ENCODE assay signal across 11 cellular contexts in the genomic region with DNA sequence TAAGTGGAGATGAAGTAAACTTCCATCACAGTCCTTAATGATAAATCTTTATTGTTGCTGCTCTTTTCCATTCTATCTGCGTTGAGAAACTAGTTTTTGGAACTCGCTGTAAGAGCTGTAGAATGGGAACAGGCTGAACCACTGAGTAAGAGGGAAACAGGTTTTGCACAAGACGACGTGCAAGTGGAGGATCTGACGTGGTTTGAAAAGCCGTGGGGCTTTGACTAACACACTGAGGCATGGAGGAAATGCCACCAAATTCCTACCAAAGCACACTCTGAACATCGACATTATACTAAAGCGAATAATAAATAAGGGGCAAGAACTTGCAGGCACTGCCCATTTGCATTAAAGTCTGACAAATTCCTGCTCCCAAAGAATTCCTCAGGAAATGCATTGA.
DNase-seq lines count a peak whose midpoint lies in the region; ATAC-seq, FAIRE-seq and TF ChIP-seq lines count a peak whose summit lies in the region.
"Had no signal": no experiment of that assay in that cellular context is flagged by ENCODE, and none has a peak within 500 bp of the region (broad histone marks: within the 10 kb centered on the region; RNA-seq: fewer than 3 reads in every experiment).

No MANE protein-coding gene starts in this region.

- no peak overlapping the region for H3K4me2 ChIP-seq in keratinocyte (ENCODE audit: control insufficient read depth, extremely low read depth, insufficient read depth, low read depth, low read length)

- H3K9me3 ChIP-seq in keratinocyte (ENCODE audit: control insufficient read depth, low read depth, low read length) (no peaks in the 10 kb centered on the region), A673 (ENCODE audit: low read depth, low read length, poor library complexity, severe bottlenecking) (no peaks in the 10 kb centered on the region)

- H3K4me3 Mint-ChIP-seq in type B pancreatic cell, result no peak overlapping the region
- H3K4me3 Mint-ChIP-seq: CD8-positive, alpha-beta T cell; stimulated activated naive CD8-positive, alpha-beta T cell treated with anti-CD3 and anti-CD28 coated beads, Interleukin-15, Interleukin-2, amounts not matched to agents 100 ng/mL and 50 ng/mL, for 24 hours had no signal

- H3K27ac Mint-ChIP-seq in type B pancreatic cell, result peak overlapping the region; percentile 83
- H3K27ac Mint-ChIP-seq: CD8-positive, alpha-beta T cell; stimulated activated naive CD8-positive, alpha-beta T cell treated with anti-CD3 and anti-CD28 coated beads, Interleukin-15, Interleukin-2, amounts not matched to agents 100 ng/mL and 50 ng/mL, for 24 hours had no signal

- H4K20me1 ChIP-seq in keratinocyte (ENCODE audit: control insufficient read depth, extremely low read depth, insufficient read depth, low read length), result no peaks in the 10 kb centered on the region

- intact Hi-C loops in A673 (cut with micrococcal nuclease; ENCODE audit: unreplicated experiment), result no loop called here

- TF ChIP-seq CTCF in keratinocyte (optimal IDR thresholded peaks at IDR 0.05 in 1 of 3, IDR thresholded peaks at IDR 0.05 in 1 of 3, conservative IDR thresholded peaks at IDR 0.05 in 1 of 3; ENCODE audit: extremely low read depth in 1 of 3, insufficient read depth in 2 of 3, low read length in 3 of 3), result no peak
- TF ChIP-seq CTCF in type B pancreatic cell (conservative IDR thresholded peaks at IDR 0.05), result no peak
- no peak for TF ChIP-seq CTCF in A673 (conservative IDR thresholded peaks at IDR 0.05; ENCODE audit: low read depth, low read length)

- peak overlapping the region; percentile 22 for H3K27ac ChIP-seq in keratinocyte (ENCODE audit: control insufficient read depth, insufficient read depth, low read length)
- H3K27ac ChIP-seq in A673 (ENCODE audit: low read depth, low read length, poor library complexity, severe bottlenecking), result no peak overlapping the region

- H3K4me1 Mint-ChIP-seq in type B pancreatic cell (ENCODE audit: unreplicated experiment), result no peaks in the 10 kb centered on the region

- no peak for ATAC-seq in HG03442 (IDR thresholded peaks at IDR 0.05; ENCODE audit: unreplicated experiment)
- ATAC-seq: CD8-positive, alpha-beta T cell had no signal

- CTCF ChIA-PET in A673 (lab: Charles Lee), result no interaction called here

- peak; percentile 72 for FAIRE-seq in keratinocyte (lab: Jason Lieb, UNC)
- FAIRE-seq: GM12878 had no signal

- H3K27me3 Mint-ChIP-seq in type B pancreatic cell, result no peaks in the 10 kb centered on the region

- H3K4me3 ChIP-seq in keratinocyte (ENCODE audit: control insufficient read depth in 2 of 3, extremely low read depth in 1 of 3, insufficient read depth in 2 of 3, low read depth in 1 of 3, low read length in 3 of 3) (no peak overlapping the region), A673 (ENCODE audit: low read depth, low read length, poor library complexity, severe bottlenecking) (no peak overlapping the region)
- H3K4me3 ChIP-seq: GM12878 had no signal

- POLR2A ChIA-PET in A673 (lab: Charles Lee; ENCODE audit: low non-redundant PET), result no interaction called here

- H3K27me3 ChIP-seq in keratinocyte (ENCODE audit: control insufficient read depth, extremely low read depth, insufficient read depth, low read length) (no peaks in the 10 kb centered on the region), A673 (replicated peaks; ENCODE audit: insufficient read depth, low read depth, low read length, poor library complexity) (no peaks in the 10 kb centered on the region)

- H3K79me2 ChIP-seq in keratinocyte (ENCODE audit: control insufficient read depth, insufficient read depth, low read length), result no peaks in the 10 kb centered on the region

- no peak overlapping the region for H3K9ac ChIP-seq in keratinocyte (ENCODE audit: control insufficient read depth, extremely low read depth, insufficient read depth, low read length)

- H3K9me3 Mint-ChIP-seq in type B pancreatic cell, result peaks cover 9% of the 10 kb centered on the region

- no TSS peak for BruUV-seq in A673 (replicated peaks; lab: Mats Ljungman, UMichigan)

- H3K36me3 ChIP-seq in keratinocyte (ENCODE audit: control insufficient read depth in 2 of 2, extremely low read depth in 1 of 2, insufficient read depth in 2 of 2, low read length in 2 of 2) (no peaks in the 10 kb centered on the region), A673 (ENCODE audit: insufficient read depth, low read length, poor library complexity, severe bottlenecking) (no peaks in the 10 kb centered on the region)

- H3K4me1 ChIP-seq in keratinocyte (ENCODE audit: control insufficient read depth, extremely low read depth, insufficient read depth, low read length) (peaks cover 5% of the 10 kb centered on the region), A673 (ENCODE audit: insufficient read depth, low read length, poor library complexity, severe bottlenecking) (peaks cover 16% of the 10 kb centered on the region)

- peak; percentile 15 for DNase-seq in stimulated activated CD4-positive, alpha-beta T cell treated with anti-CD3 and anti-CD28 coated beads, Interleukin-15, amount 100 ng/mL, for 24 hours
- no peak for DNase-seq in stimulated activated CD4-positive, alpha-beta T cell treated with anti-CD3 and anti-CD28 coated beads, Interleukin-1b, Interleukin-23, amount 100 ng/mL, for 48 hours
- DNase-seq in astrocyte of the hippocampus (ENCODE audit: low read depth, low spot score), result peak; percentile 80
- no peak for DNase-seq in keratinocyte (ENCODE audit: low read depth, low spot score)
- no peak for DNase-seq in type B pancreatic cell (ENCODE audit: extremely low spot score, unreplicated experiment)
- DNase-seq in A673 (ENCODE audit: low spot score), result no peak
- no peak for DNase-seq in T-helper 9 cell
- DNase-seq: CD8-positive, alpha-beta T cell had no signal

- H3K9me1 ChIP-seq in keratinocyte (ENCODE audit: control insufficient read depth, extremely low read depth, insufficient read depth, low read length), result no peaks in the 10 kb centered on the region

- peaks cover 7% of the 10 kb centered on the region for H3K36me3 Mint-ChIP-seq in type B pancreatic cell
- H3K36me3 Mint-ChIP-seq: CD8-positive, alpha-beta T cell had no signal

- dilution Hi-C loops in keratinocyte (cut with MboI; ENCODE audit: extremely low pct_ligation_motif_present, low sequenced_read_pairs), result no loop called here

- no peak overlapping the region for H2AFZ ChIP-seq in keratinocyte (ENCODE audit: control insufficient read depth, low read length)

Comparison
In these comparisons a context has a peak if more than half of its experiments do, and no peak if none do; other contexts are left out.
1. DNase-seq: peak in stimulated activated CD4-positive, alpha-beta T cell treated with anti-CD3 and anti-CD28 coated beads, Interleukin-15, amount 100 ng/mL, for 24 hours (single experiment) and astrocyte of the hippocampus (single experiment); none in stimulated activated CD4-positive, alpha-beta T cell treated with anti-CD3 and anti-CD28 coated beads, Interleukin-1b, Interleukin-23, amount 100 ng/mL, for 48 hours (single experiment), keratinocyte (single experiment), type B pancreatic cell (single experiment), A673 (single experiment) and T-helper 9 cell (single experiment).